Comparison of ENCODE assay signal across 1 cellular context in genomic region chr12:56338643-56339422, GRCh38.
TF ChIP-seq lines count a peak whose summit lies in the region.

Gene IL23A (plus strand): TSS chr12:56338884. CDS start chr12:56339045, 161 bp downstream.

TF ChIP-seq in H1, 55 proteins besides CTCF, POLR2A, EP300 and RAD21 (continued from another document):
- TF ChIP-seq NANOG (IDR thresholded peaks at IDR 0.05; ENCODE audit: insufficient read depth, low read depth, low read length, poor library complexity, severe bottlenecking) (no peak), POLR2AphosphoS5 (IDR thresholded peaks at IDR 0.05; ENCODE audit: low read depth, low read length) (no peak), HDAC2 (IDR thresholded peaks at IDR 0.05; ENCODE audit: borderline replicate concordance in 1 of 2, low read depth in 2 of 2, low read length in 2 of 2) (peak; percentile 21 to 38; a peak in 1 of 4 replicates), SUZ12 (IDR thresholded peaks at IDR 0.05; ENCODE audit: low read length) (no peak), TBP (IDR thresholded peaks at IDR 0.05; ENCODE audit: low read depth, low read length) (peak; percentile 19; the same call in 1 of the 2 replicates)
